ENCODE assay signal across 8 cellular contexts in genomic region chr11:72828081-72828567, GRCh38. TPM values are rescaled to one million over a fixed set of nuclear protein-coding genes. Genes with fewer than 3 reads are reported as not detected.
DNase-seq lines count a peak whose midpoint lies in the region; ATAC-seq, FAIRE-seq and TF ChIP-seq lines count a peak whose summit lies in the region.
"Had no signal": no experiment of that assay in that cellular context is flagged by ENCODE, and none has a peak within 500 bp of the region (broad histone marks: within the 10 kb centered on the region; RNA-seq: fewer than 3 reads in every experiment).

No MANE protein-coding gene starts in this region.

- ATAC-seq in gastrocnemius medialis (no peak), GM21447 (IDR thresholded peaks at IDR 0.05; ENCODE audit: unreplicated experiment) (no peak)

- peak overlapping the region; percentile 54 for H3K27ac ChIP-seq in duodenal mucosa (ENCODE audit: low read depth, low read length)
- peak overlapping the region in 3 of 4 donors; percentile 36 to 61 (median 58) for H3K27ac ChIP-seq in gastrocnemius medialis

- TF ChIP-seq POLR2A in gastrocnemius medialis (IDR thresholded peaks at IDR 0.05) = no peak

- DNase-seq in ELR (ENCODE audit: low read depth) = peak; percentile 60
- peak; percentile 15 for DNase-seq in NCI-H510A (lab: John Stamatoyannopoulos, UW)
- no peak for DNase-seq in gastrocnemius medialis
- no peak for DNase-seq in urothelium cell line (ENCODE audit: low spot score)
- no peak for DNase-seq in NCI-H82 (lab: John Stamatoyannopoulos, UW)

- H3K9ac ChIP-seq in duodenal mucosa (ENCODE audit: low read depth in 1 of 2, low read length in 2 of 2) = peak overlapping the region; percentile 30 to 32

- H3K9me3 ChIP-seq in duodenal mucosa (ENCODE audit: control insufficient read depth in 1 of 2, low read length in 2 of 2) (no peaks in the 10 kb centered on the region), gastrocnemius medialis (no peaks in the 10 kb centered on the region)

- peak overlapping the region in 1 of 2 donors; percentile 45 for H3K4me3 ChIP-seq in duodenal mucosa (ENCODE audit: low read depth in 1 of 2, low read length in 2 of 2)
- H3K4me3 ChIP-seq in gastrocnemius medialis = no peak overlapping the region

- peaks cover 0 to 9% of the 10 kb centered on the region in 2 donors for H3K36me3 ChIP-seq in duodenal mucosa (ENCODE audit: control insufficient read depth in 1 of 2, insufficient read depth in 2 of 2, low read length in 2 of 2)
- H3K36me3 ChIP-seq in gastrocnemius medialis = no peaks in the 10 kb centered on the region

- intact Hi-C loops in gastrocnemius medialis (cut with DNase I; ENCODE audit: low total_unique reads) = loop anchor here (10.0 kb wide), 1 partner anchor 393 kb away; the partner anchor contains the start of gene CLPB

- H3K27me3 ChIP-seq in duodenal mucosa (ENCODE audit: control insufficient read depth in 1 of 2, insufficient read depth in 2 of 2, low read length in 2 of 2) (no peaks in the 10 kb centered on the region), gastrocnemius medialis (no peaks in the 10 kb centered on the region)

- TF ChIP-seq CTCF in gastrocnemius medialis (IDR thresholded peaks at IDR 0.05 in 4 of 5, conservative IDR thresholded peaks at IDR 0.05 in 1 of 5) = no peak

- FAIRE-seq in urothelium cell line (lab: Jason Lieb, UNC) = no peak
- FAIRE-seq: H1 had no signal

- in situ Hi-C loops in gastrocnemius medialis (cut with MboI; ENCODE audit: low sequenced_read_pairs in 4 of 4) = loop anchor here (5.0 to 25.0 kb wide), 2 partner anchors 349 to 459 kb away; no protein-coding TSS in a partner anchor

- H3K4me1 ChIP-seq in duodenal mucosa (ENCODE audit: control insufficient read depth in 1 of 2, insufficient read depth in 2 of 2, low read length in 2 of 2) (peaks cover 15 to 21% of the 10 kb centered on the region in 2 donors), gastrocnemius medialis (peaks cover 17 to 21% of the 10 kb centered on the region in 2 donors)

RNA-seq across cellular contexts. Expression of gene ATG16L2, which starts 13.9 kb away (rescaled TPM):
- total RNA-seq in gastrocnemius medialis = 1 to 10 TPM; 3.1 to 8.1 (median 4.3) TPM

RNA-seq across cellular contexts. Expression of gene STARD10, which starts 34.3 kb away (rescaled TPM):
- total RNA-seq in gastrocnemius medialis = 100 to 1,000 TPM in 1 of 4 donors, 10 to 100 TPM in 3; 39.1 to 103 (median 71.1) TPM

Comparison
In these comparisons a context has a peak if more than half of its experiments do, and no peak if none do; other contexts are left out.
1. DNase-seq: peak in ELR (single experiment) and NCI-H510A (single experiment); none in gastrocnemius medialis (0 of 2), urothelium cell line (single experiment) and NCI-H82 (single experiment).